Comparison of ENCODE assay signal across 2 cellular contexts in genomic region chr2:113195923-113196501, GRCh38.
TF ChIP-seq lines count a peak whose summit lies in the region.

No MANE protein-coding gene starts in this region.

TF ChIP-seq in IMR-90, 13 proteins besides CTCF, POLR2A, EP300 and RAD21:
- no peak for TF ChIP-seq USF2 (IDR thresholded peaks at IDR 0.05; ENCODE audit: low read depth, low read length)
- TF ChIP-seq SMC3 (IDR thresholded peaks at IDR 0.05; ENCODE audit: low read depth, low read length): no peak
- TF ChIP-seq BHLHE40 (IDR thresholded peaks at IDR 0.05; ENCODE audit: low read depth, low read length): no peak
- TF ChIP-seq MAFK (IDR thresholded peaks at IDR 0.05; ENCODE audit: low read depth, low read length): peak; percentile 58

TF ChIP-seq in K562, 482 proteins besides CTCF, POLR2A, EP300 and RAD21:
- TF ChIP-seq C11orf30 (IDR thresholded peaks at IDR 0.05; ENCODE audit: low read depth): peak; percentile 28; the same call in 1 of the 2 replicates
- TF ChIP-seq HLTF (IDR thresholded peaks at IDR 0.05): no peak
- peak; percentile 30; the same call in 1 of the 2 replicates for TF ChIP-seq ZNF316 (IDR thresholded peaks at IDR 0.05)
- TF ChIP-seq GATAD2A (IDR thresholded peaks at IDR 0.05): no peak
